Comparison of ENCODE assay signal across 8 cellular contexts in the genomic region with DNA sequence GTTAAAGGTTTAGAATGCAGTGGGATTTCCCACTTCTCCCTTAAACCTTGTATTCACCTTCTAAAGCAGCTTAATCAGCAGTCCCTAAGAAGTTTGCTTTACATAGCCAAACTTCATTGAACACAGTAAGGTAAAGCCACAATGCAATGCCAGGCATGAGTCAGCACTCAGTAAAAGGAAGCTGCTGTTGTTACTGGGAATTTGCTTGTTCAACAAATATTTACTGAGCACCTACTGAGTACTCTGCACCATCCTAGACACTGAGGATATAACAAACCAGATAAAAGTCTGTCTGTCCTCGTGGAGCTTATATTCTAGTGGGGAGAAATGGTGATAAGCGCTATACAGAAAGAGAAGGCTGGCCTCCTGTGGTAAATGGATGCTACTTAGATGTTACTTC.
A peak's percentile ranks its signal among the peaks of the same experiment; 100 is the strongest.
DNase-seq lines count a peak whose midpoint lies in the region; ATAC-seq and TF ChIP-seq lines count a peak whose summit lies in the region.

No MANE protein-coding gene starts in this region.

- H3K27me3 ChIP-seq in HUES64 (ENCODE audit: insufficient read depth, low read length) (no peaks in the 10 kb centered on the region), BE2C (no peaks in the 10 kb centered on the region)

- POLR2A ChIA-PET in HEK293T (lab: Yijun Ruan, JAX): no interaction called here

- CTCF ChIA-PET in HEK293T (lab: Yijun Ruan, JAX): no interaction called here

- peaks cover 48% of the 10 kb centered on the region for H3K36me3 ChIP-seq in HUES64 (ENCODE audit: insufficient read depth, low read length)
- peaks cover 39% of the 10 kb centered on the region for H3K36me3 ChIP-seq in mesodermal cell (ENCODE audit: control insufficient read depth, insufficient read depth, low read length)
- no peaks in the 10 kb centered on the region for H3K36me3 ChIP-seq in BE2C

- peaks cover 17% of the 10 kb centered on the region for H3K4me1 ChIP-seq in HUES64 (ENCODE audit: insufficient read depth, low read length)
- peaks cover 9% of the 10 kb centered on the region for H3K4me1 ChIP-seq in mesodermal cell (ENCODE audit: control insufficient read depth, insufficient read depth, low read length, poor library complexity, severe bottlenecking)
- no peaks in the 10 kb centered on the region for H3K4me1 ChIP-seq in BE2C

- H3K4me3 ChIP-seq in HUES64 (ENCODE audit: low read length) (no peak overlapping the region), mesodermal cell (ENCODE audit: extremely low read depth, insufficient read depth, low read length, poor library complexity, severe bottlenecking) (no peak overlapping the region), BE2C (ENCODE audit: low read depth, low read length) (no peak overlapping the region)

- ATAC-seq in HG02588 (IDR thresholded peaks at IDR 0.05; ENCODE audit: unreplicated experiment): no peak

- peak; percentile 19 for DNase-seq in GF-D8 (lab: John Stamatoyannopoulos, UW)
- DNase-seq in brain pericyte (ENCODE audit: low read depth, low spot score): peak; percentile 5
- no peak for DNase-seq in BE2C
- no peak for DNase-seq in HEK293T (ENCODE audit: extremely low spot score)
- no peak for DNase-seq in NCI-H2107 treated with DMSO at 0.1 percent for 48 hours (lab: John Stamatoyannopoulos, UW; ENCODE audit: unreplicated experiment)

- TF ChIP-seq CTCF in BE2C (IDR thresholded peaks at IDR 0.05; ENCODE audit: low read depth, low read length): no peak

- H3K27ac ChIP-seq in HUES64 (ENCODE audit: low read depth, low read length): peak overlapping the region; percentile 72
- peak overlapping the region; percentile 39 for H3K27ac ChIP-seq in mesodermal cell (ENCODE audit: low read depth, low read length, severe bottlenecking)

- H3K9me3 ChIP-seq in HUES64 (ENCODE audit: insufficient read depth, low read depth, low read length) (no peaks in the 10 kb centered on the region), mesodermal cell (ENCODE audit: control insufficient read depth, low read length) (no peaks in the 10 kb centered on the region), BE2C (no peaks in the 10 kb centered on the region)

- 78% methylated on average over 2 of the region's 2 CpGs for WGBS in HUES64
- no CpG with 5 or more reads among the region's 2 CpGs for WGBS in mesodermal cell (ENCODE audit: insufficient coverage in 2 of 2), 2 experiments

- peak overlapping the region; percentile 33; the same call in 1 of the 2 replicates for H3K9ac ChIP-seq in HUES64 (ENCODE audit: low read depth, low read length)

TF ChIP-seq in HEK293T, 16 proteins besides CTCF, POLR2A, EP300 and RAD21:
- no peak for TF ChIP-seq CTBP1 (IDR thresholded peaks at IDR 0.05; ENCODE audit: borderline replicate concordance)
- TF ChIP-seq FOXM1 (IDR thresholded peaks at IDR 0.05; ENCODE audit: borderline replicate concordance): no peak
- no peak for TF ChIP-seq BHLHE40 (IDR thresholded peaks at IDR 0.05; ENCODE audit: borderline replicate concordance)
- TF ChIP-seq HDGF (IDR thresholded peaks at IDR 0.05; ENCODE audit: borderline replicate concordance): no peak
- no peak for TF ChIP-seq NFRKB (IDR thresholded peaks at IDR 0.05)
- no peak for TF ChIP-seq ELF4 (IDR thresholded peaks at IDR 0.05)
- TF ChIP-seq FOXK2 (IDR thresholded peaks at IDR 0.05): no peak
- TF ChIP-seq L3MBTL2 (conservative IDR thresholded peaks at IDR 0.05): no peak
- TF ChIP-seq LEF1 (IDR thresholded peaks at IDR 0.05; ENCODE audit: borderline replicate concordance): no peak
- TF ChIP-seq TARDBP (IDR thresholded peaks at IDR 0.05): no peak
- TF ChIP-seq FOXA1 (IDR thresholded peaks at IDR 0.05): no peak
- no peak for TF ChIP-seq SUZ12 (IDR thresholded peaks at IDR 0.05)
- no peak for TF ChIP-seq ARNT (IDR thresholded peaks at IDR 0.05)
- no peak for TF ChIP-seq SP1 (IDR thresholded peaks at IDR 0.05)
- TF ChIP-seq ZNF384 (IDR thresholded peaks at IDR 0.05): no peak
- TF ChIP-seq, protein P1, sequence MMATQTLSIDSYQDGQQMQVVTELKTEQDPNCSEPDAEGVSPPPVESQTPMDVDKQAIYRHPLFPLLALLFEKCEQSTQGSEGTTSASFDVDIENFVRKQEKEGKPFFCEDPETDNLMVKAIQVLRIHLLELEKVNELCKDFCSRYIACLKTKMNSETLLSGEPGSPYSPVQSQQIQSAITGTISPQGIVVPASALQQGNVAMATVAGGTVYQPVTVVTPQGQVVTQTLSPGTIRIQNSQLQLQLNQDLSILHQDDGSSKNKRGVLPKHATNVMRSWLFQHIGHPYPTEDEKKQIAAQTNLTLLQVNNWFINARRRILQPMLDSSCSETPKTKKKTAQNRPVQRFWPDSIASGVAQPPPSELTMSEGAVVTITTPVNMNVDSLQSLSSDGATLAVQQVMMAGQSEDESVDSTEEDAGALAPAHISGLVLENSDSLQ (IDR thresholded peaks at IDR 0.05): no peak

Comparison
In these comparisons a context has a peak if more than half of its experiments do, and no peak if none do; other contexts are left out.
1. DNase-seq: peak in GF-D8 (single experiment) and brain pericyte (single experiment); none in BE2C (single experiment), HEK293T (single experiment) and NCI-H2107 treated with DMSO at 0.1 percent for 48 hours (single experiment).